Comparison of ENCODE assay signal across 14 cellular contexts in genomic region chr1:69320679-69321310, GRCh38.
A peak's percentile ranks its signal among the peaks of the same experiment; 100 is the strongest.
DNase-seq lines count a peak whose midpoint lies in the region; ATAC-seq, FAIRE-seq and TF ChIP-seq lines count a peak whose summit lies in the region.
"Had no signal": no experiment of that assay in that cellular context is flagged by ENCODE, and none has a peak within 500 bp of the region (broad histone marks: within the 10 kb centered on the region; RNA-seq: fewer than 3 reads in every experiment).

No MANE protein-coding gene starts in this region.

- no peak for TF ChIP-seq RAD21 in GM12878 (IDR thresholded peaks at IDR 0.05; ENCODE audit: insufficient read depth, low read depth, low read length)

- H3K27me3 ChIP-seq in GM12878 (replicated peaks in 1 of 2; ENCODE audit: control insufficient read depth in 2 of 2, insufficient read depth in 2 of 2, low read length in 1 of 2): no peaks in the 10 kb centered on the region
- no peaks in the 10 kb centered on the region for H3K27me3 ChIP-seq in CD4-positive, alpha-beta T cell (ENCODE audit: control insufficient read depth, insufficient read depth, low read length)
- H3K27me3 ChIP-seq: MG63, neutrophil, suprapubic skin had no signal

- H3K79me2 ChIP-seq in GM12878 (ENCODE audit: control insufficient read depth, insufficient read depth, low read length): no peaks in the 10 kb centered on the region

- peak; percentile 69 for ATAC-seq in GM18519 (IDR thresholded peaks at IDR 0.05; ENCODE audit: low FRiP score, unreplicated experiment)
- ATAC-seq in GM21723 (IDR thresholded peaks at IDR 0.05; ENCODE audit: unreplicated experiment): peak; percentile 79
- peak; percentile 83 for ATAC-seq in HG03442 (IDR thresholded peaks at IDR 0.05; ENCODE audit: unreplicated experiment)
- peak; percentile 89 for ATAC-seq in GM12878
- no peak for ATAC-seq in sciatic nerve
- no peak for ATAC-seq in CD4-positive, alpha-beta T cell (ENCODE audit: poor library complexity)
- ATAC-seq: Panc1, T-helper 17 cell had no signal

- in situ Hi-C loops in GM12878 (cut with MboI): no loop called here

- H3K36me3 ChIP-seq in GM12878 (ENCODE audit: control insufficient read depth in 2 of 2, insufficient read depth in 2 of 2, low read length in 1 of 2): no peaks in the 10 kb centered on the region
- H3K36me3 ChIP-seq: MG63, neutrophil, suprapubic skin had no signal

- peak; percentile 73 for FAIRE-seq in GM12878 (lab: Jason Lieb, UNC)

- H3K27ac ChIP-seq in GM12878 (ENCODE audit: control insufficient read depth, insufficient read depth): no peak overlapping the region
- no peak overlapping the region for H3K27ac ChIP-seq in CD4-positive, alpha-beta T cell (ENCODE audit: low read depth, low read length)
- H3K27ac ChIP-seq: neutrophil, suprapubic skin had no signal

- TF ChIP-seq POLR2A in GM12878 (IDR thresholded peaks at IDR 0.05; ENCODE audit: low read depth, low read length): no peak

- CTCF ChIA-PET in GM12878 (lab: Yijun Ruan, JAX): no interaction called here
- CTCF ChIA-PET in CD4-positive, alpha-beta T cell (lab: Charles Lee): no interaction called here

- no peaks in the 10 kb centered on the region for H4K20me1 ChIP-seq in GM12878 (ENCODE audit: control insufficient read depth, insufficient read depth)

- no peak overlapping the region for H3K4me3 ChIP-seq in GM12878
- H3K4me3 ChIP-seq: MG63, suprapubic skin had no signal

- no peaks in the 10 kb centered on the region for H3K27me3 Mint-ChIP-seq in CD4-positive, alpha-beta T cell
- H3K27me3 Mint-ChIP-seq: T-helper 17 cell had no signal

- no TSS peak for BruUV-seq in GM12878 (replicated peaks; lab: Mats Ljungman, UMichigan)

- SMC1A ChIA-PET in GM12878 (lab: Charles Lee; ENCODE audit: uncharacterized antibody, unreplicated experiment): no interaction called here

- H3K9ac ChIP-seq in GM12878 (ENCODE audit: control insufficient read depth, insufficient read depth, low read length): no peak overlapping the region

- peaks cover 7% of the 10 kb centered on the region for H3K9me3 Mint-ChIP-seq in CD4-positive, alpha-beta T cell
- H3K9me3 Mint-ChIP-seq: activated T-helper 2 cell treated with anti-CD3 and anti-CD28 coated beads, Interferon-gamma antibody, Interleukin-2, Interleukin-4, amounts not matched to agents 10 μg/mL and 5 μg/mL and 100 μg/mL, durations not matched to agents 14 hours and 24 hours and 36 hours had no signal

- no peaks in the 10 kb centered on the region for H3K4me1 Mint-ChIP-seq in CD4-positive, alpha-beta T cell (ENCODE audit: low read depth)
- H3K4me1 Mint-ChIP-seq: T-helper 17 cell had no signal

- no peak overlapping the region for H3K27ac Mint-ChIP-seq in CD4-positive, alpha-beta T cell
- H3K27ac Mint-ChIP-seq: activated T-helper 2 cell treated with anti-CD3 and anti-CD28 coated beads, Interferon-gamma antibody, Interleukin-2, Interleukin-4, amounts not matched to agents 10 μg/mL and 5 μg/mL and 100 μg/mL, durations not matched to agents 14 hours and 24 hours and 36 hours; T-helper 17 cell had no signal

- H3K4me1 ChIP-seq in GM12878 (ENCODE audit: control insufficient read depth, insufficient read depth, low read length): no peaks in the 10 kb centered on the region
- H3K4me1 ChIP-seq: suprapubic skin had no signal

- H2AFZ ChIP-seq in GM12878 (ENCODE audit: control insufficient read depth, low read depth, low read length): no peak overlapping the region

- DNase-seq in GM12878 (ENCODE audit: low read depth, low spot score) (peak; percentile 5), sciatic nerve (ENCODE audit: low spot score) (no peak), GF-D8 (lab: John Stamatoyannopoulos, UW) (no peak)
- DNase-seq in CD4-positive, alpha-beta T cell: no peak
- DNase-seq: activated CD4-positive, alpha-beta T cell treated with anti-CD3 and anti-CD28 coated beads, Interleukin-2, amount 50 U/mL, for 1 hour; MG63; T-helper 17 cell had no signal

- intact Hi-C loops in GM12878 (cut with micrococcal nuclease; ENCODE audit: unreplicated experiment) (no loop called here), sciatic nerve (cut with DNase I) (loop anchor here (10.0 kb wide), 1 partner anchor 494 kb away; no protein-coding TSS in a partner anchor)
- intact Hi-C loops in CD4-positive, alpha-beta T cell (cut with DNase I, micrococcal nuclease): no loop called here

- whole genome bisulfite sequencing in GM12878 (ENCODE audit: insufficient coverage, insufficient replicate concordance, low lambda C conversion rate, missing lambda C conversion rate): 34% methylated on average over 6 of the region's 6 CpGs

- H3K9me3 ChIP-seq in GM12878 (replicated peaks; ENCODE audit: control insufficient read depth, insufficient read depth, low read length): no peaks in the 10 kb centered on the region
- no peaks in the 10 kb centered on the region for H3K9me3 ChIP-seq in CD4-positive, alpha-beta T cell (ENCODE audit: control insufficient read depth, low read length)
- H3K9me3 ChIP-seq: MG63, neutrophil, suprapubic skin had no signal

- RAD21 ChIA-PET in GM12878 (lab: Charles Lee; ENCODE audit: unreplicated experiment): no interaction called here

- POLR2A ChIA-PET in GM12878 (lab: Charles Lee): no interaction called here
- POLR2A ChIA-PET in CD4-positive, alpha-beta T cell (lab: Charles Lee): no interaction called here

- no peak overlapping the region for H3K4me2 ChIP-seq in GM12878 (ENCODE audit: control insufficient read depth, insufficient read depth)

- TF ChIP-seq EP300 in GM12878 (IDR thresholded peaks at IDR 0.05; ENCODE audit: borderline replicate concordance in 1 of 2, control insufficient read depth in 1 of 2, low read depth in 2 of 2, low read length in 2 of 2): peak in 1 of 2 experiments; percentile 55; a peak in 1 of 4 replicates

- H3K4me3 Mint-ChIP-seq in CD4-positive, alpha-beta T cell: no peak overlapping the region
- H3K4me3 Mint-ChIP-seq: T-helper 17 cell had no signal

- TF ChIP-seq CTCF in GM12878 (IDR thresholded peaks at IDR 0.05 in 2 of 3, conservative IDR thresholded peaks at IDR 0.05 in 1 of 3; ENCODE audit: control insufficient read depth in 2 of 3, extremely low read depth in 1 of 3, insufficient read depth in 1 of 3, low read depth in 3 of 3, low read length in 3 of 3): no peak
- TF ChIP-seq CTCF in CD4-positive, alpha-beta T cell (IDR thresholded peaks at IDR 0.05): no peak

- H3K36me3 Mint-ChIP-seq in CD4-positive, alpha-beta T cell (ENCODE audit: low read depth): no peaks in the 10 kb centered on the region

TF ChIP-seq in GM12878, 131 proteins besides CTCF, POLR2A, EP300 and RAD21 (continues in another document):
- TF ChIP-seq IKZF2 (IDR thresholded peaks at IDR 0.05) (peak in 1 of 2 experiments; percentile 35; a peak in 1 of 4 replicates), BMI1 (IDR thresholded peaks at IDR 0.05; ENCODE audit: borderline replicate concordance) (peak; percentile 45), MTA2 (IDR thresholded peaks at IDR 0.05; ENCODE audit: low read depth) (peak; percentile 86), E2F8 (IDR thresholded peaks at IDR 0.05; ENCODE audit: low read depth, partially characterized antibody) (no peak), BHLHE40 (IDR thresholded peaks at IDR 0.05; ENCODE audit: borderline replicate concordance in 1 of 2, low read depth in 2 of 2, low read length in 1 of 2) (peak; percentile 49 to 66; a peak in 2 of 4 replicates), USF2 (IDR thresholded peaks at IDR 0.05; ENCODE audit: borderline replicate concordance, low read depth, low read length) (no peak), PBX3 (IDR thresholded peaks at IDR 0.05; ENCODE audit: insufficient replicate concordance, low read depth, low read length) (no peak), TARDBP (IDR thresholded peaks at IDR 0.05; ENCODE audit: borderline replicate concordance) (no peak), ATF7 (IDR thresholded peaks at IDR 0.05; ENCODE audit: low read depth) (peak; percentile 78)

Comparison
In these comparisons a context has a peak if more than half of its experiments do, and no peak if none do; other contexts are left out.
1. ATAC-seq: peak in GM18519 (single experiment), GM21723 (single experiment), HG03442 (single experiment) and GM12878 (single experiment); none in sciatic nerve (single experiment) and CD4-positive, alpha-beta T cell (single experiment).